Comparison of ENCODE assay signal across 9 cellular contexts in genomic region chr12:89250213-89250612, GRCh38.
"Had no signal": no experiment of that assay in that cellular context is flagged by ENCODE, and none has a peak within 500 bp of the region (broad histone marks: within the 10 kb centered on the region; RNA-seq: fewer than 3 reads in every experiment).

No MANE protein-coding gene starts in this region.

- ATAC-seq: esophagus mucosa, sciatic nerve had no signal

- H3K4me1 ChIP-seq: prostate gland had no signal

- H3K27me3 ChIP-seq: adrenal gland, cardiac muscle cell had no signal

- H3K4me3 ChIP-seq: adrenal gland, cardiac muscle cell, prostate gland had no signal

- H3K36me3 ChIP-seq: adrenal gland, cardiac muscle cell, prostate gland had no signal

- H3K4me3 Mint-ChIP-seq: activated naive CD4-positive, alpha-beta T cell treated with anti-CD3 and anti-CD28 coated beads, Interleukin-2, amount 10 ng/mL, durations not matched to agents 7 days and 5 days; stimulated activated naive CD8-positive, alpha-beta T cell treated with anti-CD3 and anti-CD28 coated beads, Interleukin-15, amount 100 ng/mL, for 72 hours; type B pancreatic cell had no signal

- H3K27ac ChIP-seq: adrenal gland, cardiac muscle cell, prostate gland had no signal

- H3K27ac Mint-ChIP-seq: activated naive CD4-positive, alpha-beta T cell treated with anti-CD3 and anti-CD28 coated beads, Interleukin-2, amount 10 ng/mL, durations not matched to agents 7 days and 5 days; stimulated activated naive CD8-positive, alpha-beta T cell treated with anti-CD3 and anti-CD28 coated beads, Interleukin-15, amount 100 ng/mL, for 72 hours; type B pancreatic cell had no signal

- DNase-seq: activated CD4-positive, CD25-positive, alpha-beta regulatory T cell treated with anti-CD3 and anti-CD28 coated beads, Interleukin-2, amount 50 U/mL, for 72 hours; activated naive CD4-positive, alpha-beta T cell treated with anti-CD3 and anti-CD28 coated beads, Interleukin-2, amount 10 ng/mL, durations not matched to agents 7 days and 5 days; adrenal gland; stimulated activated naive CD8-positive, alpha-beta T cell treated with anti-CD3 and anti-CD28 coated beads, Interleukin-15, amount 100 ng/mL, for 72 hours had no signal

- H3K9me3 ChIP-seq: adrenal gland, prostate gland had no signal

- H3K27me3 Mint-ChIP-seq: activated naive CD4-positive, alpha-beta T cell treated with anti-CD3 and anti-CD28 coated beads, Interleukin-2, amount 10 ng/mL, durations not matched to agents 7 days and 5 days; stimulated activated naive CD8-positive, alpha-beta T cell treated with anti-CD3 and anti-CD28 coated beads, Interleukin-15, amount 100 ng/mL, for 72 hours; type B pancreatic cell had no signal

- H3K36me3 Mint-ChIP-seq: type B pancreatic cell had no signal
